In the genomic region with DNA sequence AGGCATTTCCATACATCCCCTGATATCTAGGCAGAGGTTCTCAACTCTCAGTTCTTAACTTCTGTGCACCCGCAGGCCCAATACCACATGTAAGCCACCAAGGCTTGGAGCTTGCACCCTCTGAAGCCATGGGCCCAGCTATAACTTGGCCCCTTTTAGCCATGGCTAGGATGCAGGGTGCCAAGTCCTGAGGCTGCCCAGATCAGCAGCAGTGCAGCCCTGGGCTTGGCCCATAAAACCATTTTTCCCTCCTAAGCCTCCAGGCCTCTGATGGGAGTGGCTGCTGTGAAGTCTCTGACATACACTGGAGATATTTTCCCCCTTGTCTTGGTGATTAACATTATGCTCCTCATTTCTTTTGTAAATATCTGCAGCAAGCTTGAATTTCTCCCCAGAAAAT, we compare ENCODE assay signal across 27 cellular contexts.
"Had no signal": no experiment of that assay in that cellular context is flagged by ENCODE, and none has a peak within 500 bp of the region (broad histone marks: within the 10 kb centered on the region; RNA-seq: fewer than 3 reads in every experiment).

No MANE protein-coding gene starts in this region.

- ATAC-seq: effector memory CD8-positive, alpha-beta T cell; esophagus mucosa; foreskin keratinocyte; gastrocnemius medialis; heart left ventricle; heart right ventricle had no signal

- FAIRE-seq: colon, endometrium, endothelial cell of umbilical vein, frontal cortex had no signal

- H3K27me3 ChIP-seq: colonic mucosa, dorsolateral prefrontal cortex, esophagus muscularis mucosa, esophagus squamous epithelium, foreskin keratinocyte, gastrocnemius medialis, heart left ventricle, heart right ventricle had no signal

- H3K27ac ChIP-seq: colonic mucosa, coronary artery, dorsolateral prefrontal cortex, epithelial cell of prostate, esophagus muscularis mucosa, esophagus squamous epithelium, foreskin keratinocyte, gastrocnemius medialis, heart left ventricle, heart right ventricle had no signal

- H3K9me3 ChIP-seq: colonic mucosa, esophagus muscularis mucosa, esophagus squamous epithelium, gastrocnemius medialis, heart left ventricle had no signal

- DNase-seq: colonic mucosa; cortex of kidney; dermis blood vessel endothelial cell; dorsolateral prefrontal cortex; effector CD4-positive, alpha-beta T cell; effector CD8-positive, alpha-beta T cell; effector memory CD4-positive, alpha-beta T cell; effector memory CD8-positive, alpha-beta T cell; endodermal cell; erythroblast; esophagus squamous epithelium; foreskin fibroblast; foreskin keratinocyte; foreskin melanocyte; gastrocnemius medialis; glutamatergic neuron; head of caudate nucleus; heart left ventricle; heart right ventricle had no signal

- H3K4me1 ChIP-seq: colonic mucosa, esophagus muscularis mucosa, esophagus squamous epithelium, foreskin keratinocyte, gastrocnemius medialis, heart left ventricle, heart right ventricle had no signal

- H3K36me3 ChIP-seq: colonic mucosa, esophagus muscularis mucosa, esophagus squamous epithelium, gastrocnemius medialis, heart left ventricle, heart right ventricle had no signal

- H3K4me3 ChIP-seq: colonic mucosa, coronary artery, dorsolateral prefrontal cortex, esophagus muscularis mucosa, esophagus squamous epithelium, gastrocnemius medialis, heart left ventricle, heart right ventricle had no signal
